8 cellular contexts compared by ENCODE assay signal in the genomic region with DNA sequence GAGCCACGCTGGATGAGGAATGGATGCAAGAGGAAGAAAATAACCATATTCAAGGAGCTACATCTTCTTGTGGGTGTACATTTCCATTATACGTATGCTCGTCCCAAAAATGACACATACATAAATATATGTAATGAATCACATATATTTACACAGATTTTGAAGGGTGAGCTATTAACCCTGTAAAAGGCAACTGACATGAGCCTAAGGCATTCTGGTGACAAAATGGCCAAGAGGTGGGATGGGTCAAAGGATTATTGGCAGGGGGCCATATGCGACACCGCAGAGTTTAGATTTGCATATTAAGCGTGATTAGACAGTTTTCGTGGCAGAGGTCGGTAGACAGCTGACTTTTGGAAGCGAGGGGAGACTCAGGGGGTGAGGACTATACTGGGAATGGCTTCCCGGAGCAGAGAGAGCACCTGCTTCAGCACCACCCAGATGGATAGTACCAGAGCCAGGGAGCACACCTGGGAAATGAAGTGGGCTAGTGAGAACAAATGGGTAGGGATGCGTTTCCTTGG. TPM values are rescaled to one million over a fixed set of nuclear protein-coding genes. Genes with fewer than 3 reads are reported as not detected.
DNase-seq lines count a peak whose midpoint lies in the region; ATAC-seq and TF ChIP-seq lines count a peak whose summit lies in the region.

No MANE protein-coding gene starts in this region.

- ATAC-seq in left lung (peak; percentile 20), GM21619 (IDR thresholded peaks at IDR 0.05; ENCODE audit: unreplicated experiment) (no peak)

- peak overlapping the region; percentile 55 to 59 for H3K4me3 ChIP-seq in left lung
- peak overlapping the region; percentile 77 to 88 for H3K4me3 ChIP-seq in testis

- WGBS in testis, 2 donors: 4 to 5% methylated on average over 11 of the region's 11 CpGs

- no peak for TF ChIP-seq POLR2A in testis (IDR thresholded peaks at IDR 0.05)

- H3K9me3 Mint-ChIP-seq in MCF 10A (ENCODE audit: unreplicated experiment): no peaks in the 10 kb centered on the region

- H3K9me3 ChIP-seq in left lung (no peaks in the 10 kb centered on the region), testis (no peaks in the 10 kb centered on the region)

- peak overlapping the region; percentile 65 for H3K4me3 Mint-ChIP-seq in MCF 10A (ENCODE audit: unreplicated experiment)

- CTCF ChIA-PET in MCF 10A (lab: Yijun Ruan, JAX): interaction anchor here (0.5 to 2.1 kb wide), 5 partner anchors 10 to 124 kb away, joined by 3 to 4 read pairs (median 4); no protein-coding TSS in a partner anchor

- H3K27me3 ChIP-seq in left lung: peaks cover 0 to 36% of the 10 kb centered on the region in 2 donors
- H3K27me3 ChIP-seq in testis: no peaks in the 10 kb centered on the region

- POLR2A ChIA-PET in MCF 10A (lab: Yijun Ruan, JAX): interaction anchor here (0.5 to 1.2 kb wide), 3 partner anchors 29 to 67 kb away, joined by 3 to 4 read pairs (median 3); no protein-coding TSS in a partner anchor

- H3K27me3 Mint-ChIP-seq in MCF 10A (ENCODE audit: insufficient read depth, unreplicated experiment): peaks cover 15% of the 10 kb centered on the region

- DNase-seq in NCI-H2196 (lab: John Stamatoyannopoulos, UW; ENCODE audit: unreplicated experiment) (peak; percentile 10), NCI-H2196 treated with DMSO at 0.1 percent for 48 hours (lab: John Stamatoyannopoulos, UW; ENCODE audit: unreplicated experiment) (no peak), NCI-H446 treated with DMSO at 0.1 percent for 48 hours (lab: John Stamatoyannopoulos, UW) (peak; percentile 57), MCF 10A (ENCODE audit: unreplicated experiment) (peak; percentile 29), left lung (no peak), testis (no peak), GDM1 (lab: John Stamatoyannopoulos, UW) (no peak)

- H3K4me1 Mint-ChIP-seq in MCF 10A (ENCODE audit: insufficient read depth, unreplicated experiment): no peaks in the 10 kb centered on the region

- no peaks in the 10 kb centered on the region for H3K36me3 Mint-ChIP-seq in MCF 10A (ENCODE audit: insufficient read depth, unreplicated experiment)

- H3K27ac ChIP-seq in left lung: peak overlapping the region; percentile 88 to 92
- H3K27ac ChIP-seq in testis: peak overlapping the region; percentile 89 to 94

- TF ChIP-seq CTCF in MCF 10A (IDR thresholded peaks at IDR 0.05; ENCODE audit: unreplicated experiment) (no peak), left lung (IDR thresholded peaks at IDR 0.05) (no peak), testis (IDR thresholded peaks at IDR 0.05) (no peak)

- BruUV-seq in MCF 10A (replicated peaks; lab: Mats Ljungman, UMichigan): no TSS peak

- H3K36me3 ChIP-seq in left lung (no peaks in the 10 kb centered on the region), testis (ENCODE audit: low read depth, missing control alignments) (no peaks in the 10 kb centered on the region)

- no peak overlapping the region for H3K27ac Mint-ChIP-seq in MCF 10A (ENCODE audit: low read depth, unreplicated experiment)

- intact Hi-C loops in MCF 10A (cut with micrococcal nuclease) (no loop called here), left lung (cut with DNase I) (no loop called here), testis (cut with DNase I; ENCODE audit: low total_unique reads) (no loop called here)

- peaks cover 0 to 29% of the 10 kb centered on the region in 2 donors for H3K4me1 ChIP-seq in left lung
- peaks cover 3% of the 10 kb centered on the region for H3K4me1 ChIP-seq in testis

RNA-seq across cellular contexts. Expression of a gene that starts 0.4 kb away (rescaled TPM):
- total RNA-seq in MCF 10A (2022) (0.84 and 2.4 TPM in 2 replicates), left lung (10 to 100 TPM; 16.9 to 20.1 TPM), testis (1 to 10 TPM; 5.8 to 9.2 TPM)
- polyA plus RNA-seq in testis (ENCODE audit: insufficient read depth, low read depth, low replicate concordance): 10.5 TPM

RNA-seq across cellular contexts. Expression of a gene that starts 44.9 kb away (rescaled TPM):
- total RNA-seq in MCF 10A (2022) (not detected in 2 replicates), left lung (10 to 100 TPM; 20.2 to 67.3 TPM), testis (1 to 10 TPM; 1.7 to 2.4 TPM)
- polyA plus RNA-seq in testis (ENCODE audit: insufficient read depth, low read depth, low replicate concordance): 9.2 TPM

Comparison
In these comparisons a context has a peak if more than half of its experiments do, and no peak if none do; other contexts are left out.
1. DNase-seq: peak in NCI-H2196 (single experiment), NCI-H446 treated with DMSO at 0.1 percent for 48 hours (single experiment) and MCF 10A (single experiment); none in NCI-H2196 treated with DMSO at 0.1 percent for 48 hours (single experiment), left lung (0 of 2), testis (single experiment) and GDM1 (single experiment).
2. RNA of a gene that starts 44.9 kb away (total RNA-seq): 20.2 to 67.3 TPM in left lung; 1.7 to 2.4 TPM in testis and not detected in MCF 10A; every median in the first group is over 4 times any median in the second.